Comparison of ENCODE assay signal across 1 cellular context in the genomic region with DNA sequence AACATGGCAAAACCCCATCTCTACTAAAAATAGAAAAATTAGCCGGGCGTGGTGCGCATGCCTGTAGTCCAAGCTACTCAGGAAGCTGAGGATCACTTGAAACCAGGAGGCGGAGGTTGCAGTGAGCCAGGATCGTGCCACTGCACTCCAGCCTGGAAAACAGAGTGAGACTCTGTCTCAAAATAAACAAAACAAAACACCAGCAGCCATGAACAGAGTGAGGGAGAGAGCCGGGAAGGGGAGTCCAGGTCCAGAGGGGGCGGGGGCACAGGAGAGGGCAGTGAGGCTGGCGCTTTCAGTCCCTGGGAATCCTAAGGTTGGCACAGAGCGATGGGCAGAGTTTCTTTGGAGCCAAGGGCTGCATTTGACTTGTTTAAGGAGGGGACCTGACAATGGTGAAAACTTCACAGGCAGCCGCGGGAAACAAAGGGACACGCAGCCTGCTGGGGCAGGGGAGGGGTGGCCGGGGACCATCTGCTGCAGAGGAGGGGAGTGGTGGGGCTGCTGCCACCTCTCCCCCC.
TF ChIP-seq lines count a peak whose summit lies in the region.

No MANE protein-coding gene starts in this region.

TF ChIP-seq in HepG2, 621 proteins besides CTCF, POLR2A, EP300 and RAD21 (continued from another document):
- no peak for TF ChIP-seq ZNF776 (CRISPR knock-in tag; IDR thresholded peaks at IDR 0.05)
- TF ChIP-seq MLLT10 (CRISPR knock-in tag; IDR thresholded peaks at IDR 0.05) = no peak
- TF ChIP-seq FOXK2 (IDR thresholded peaks at IDR 0.05) = no peak
- TF ChIP-seq, protein P1, sequence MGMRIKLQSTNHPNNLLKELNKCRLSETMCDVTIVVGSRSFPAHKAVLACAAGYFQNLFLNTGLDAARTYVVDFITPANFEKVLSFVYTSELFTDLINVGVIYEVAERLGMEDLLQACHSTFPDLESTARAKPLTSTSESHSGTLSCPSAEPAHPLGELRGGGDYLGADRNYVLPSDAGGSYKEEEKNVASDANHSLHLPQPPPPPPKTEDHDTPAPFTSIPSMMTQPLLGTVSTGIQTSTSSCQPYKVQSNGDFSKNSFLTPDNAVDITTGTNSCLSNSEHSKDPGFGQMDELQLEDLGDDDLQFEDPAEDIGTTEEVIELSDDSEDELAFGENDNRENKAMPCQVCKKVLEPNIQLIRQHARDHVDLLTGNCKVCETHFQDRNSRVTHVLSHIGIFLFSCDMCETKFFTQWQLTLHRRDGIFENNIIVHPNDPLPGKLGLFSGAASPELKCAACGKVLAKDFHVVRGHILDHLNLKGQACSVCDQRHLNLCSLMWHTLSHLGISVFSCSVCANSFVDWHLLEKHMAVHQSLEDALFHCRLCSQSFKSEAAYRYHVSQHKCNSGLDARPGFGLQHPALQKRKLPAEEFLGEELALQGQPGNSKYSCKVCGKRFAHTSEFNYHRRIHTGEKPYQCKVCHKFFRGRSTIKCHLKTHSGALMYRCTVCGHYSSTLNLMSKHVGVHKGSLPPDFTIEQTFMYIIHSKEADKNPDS (CRISPR knock-in tag; IDR thresholded peaks at IDR 0.05) = no peak
- no peak for TF ChIP-seq ZNF446 (CRISPR knock-in tag; IDR thresholded peaks at IDR 0.05)
- TF ChIP-seq ZNF572 (CRISPR knock-in tag; IDR thresholded peaks at IDR 0.05) = no peak
- TF ChIP-seq SAP130 (CRISPR knock-in tag; IDR thresholded peaks at IDR 0.05; ENCODE audit: low read depth) = peak; percentile 50
- TF ChIP-seq SMARCC2 (IDR thresholded peaks at IDR 0.05) = no peak
- TF ChIP-seq, protein P2, sequence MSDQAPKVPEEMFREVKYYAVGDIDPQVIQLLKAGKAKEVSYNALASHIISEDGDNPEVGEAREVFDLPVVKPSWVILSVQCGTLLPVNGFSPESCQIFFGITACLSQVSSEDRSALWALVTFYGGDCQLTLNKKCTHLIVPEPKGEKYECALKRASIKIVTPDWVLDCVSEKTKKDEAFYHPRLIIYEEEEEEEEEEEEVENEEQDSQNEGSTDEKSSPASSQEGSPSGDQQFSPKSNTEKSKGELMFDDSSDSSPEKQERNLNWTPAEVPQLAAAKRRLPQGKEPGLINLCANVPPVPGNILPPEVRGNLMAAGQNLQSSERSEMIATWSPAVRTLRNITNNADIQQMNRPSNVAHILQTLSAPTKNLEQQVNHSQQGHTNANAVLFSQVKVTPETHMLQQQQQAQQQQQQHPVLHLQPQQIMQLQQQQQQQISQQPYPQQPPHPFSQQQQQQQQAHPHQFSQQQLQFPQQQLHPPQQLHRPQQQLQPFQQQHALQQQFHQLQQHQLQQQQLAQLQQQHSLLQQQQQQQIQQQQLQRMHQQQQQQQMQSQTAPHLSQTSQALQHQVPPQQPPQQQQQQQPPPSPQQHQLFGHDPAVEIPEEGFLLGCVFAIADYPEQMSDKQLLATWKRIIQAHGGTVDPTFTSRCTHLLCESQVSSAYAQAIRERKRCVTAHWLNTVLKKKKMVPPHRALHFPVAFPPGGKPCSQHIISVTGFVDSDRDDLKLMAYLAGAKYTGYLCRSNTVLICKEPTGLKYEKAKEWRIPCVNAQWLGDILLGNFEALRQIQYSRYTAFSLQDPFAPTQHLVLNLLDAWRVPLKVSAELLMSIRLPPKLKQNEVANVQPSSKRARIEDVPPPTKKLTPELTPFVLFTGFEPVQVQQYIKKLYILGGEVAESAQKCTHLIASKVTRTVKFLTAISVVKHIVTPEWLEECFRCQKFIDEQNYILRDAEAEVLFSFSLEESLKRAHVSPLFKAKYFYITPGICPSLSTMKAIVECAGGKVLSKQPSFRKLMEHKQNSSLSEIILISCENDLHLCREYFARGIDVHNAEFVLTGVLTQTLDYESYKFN (CRISPR knock-in tag; conservative IDR thresholded peaks at IDR 0.05) = peak; percentile 42
- no peak for TF ChIP-seq DR1 (CRISPR knock-in tag; IDR thresholded peaks at IDR 0.05)
- TF ChIP-seq ZBTB42 (CRISPR knock-in tag; IDR thresholded peaks at IDR 0.05) = no peak
- TF ChIP-seq, protein P3, sequence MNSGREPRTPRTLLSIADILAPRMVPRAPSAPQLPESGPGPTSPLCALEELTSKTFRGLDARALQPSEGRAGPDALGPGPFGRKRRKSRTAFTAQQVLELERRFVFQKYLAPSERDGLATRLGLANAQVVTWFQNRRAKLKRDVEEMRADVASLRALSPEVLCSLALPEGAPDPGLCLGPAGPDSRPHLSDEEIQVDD (CRISPR knock-in tag; IDR thresholded peaks at IDR 0.05; ENCODE audit: borderline replicate concordance) = no peak
